ENCODE assay signal across 11 cellular contexts in the genomic region with DNA sequence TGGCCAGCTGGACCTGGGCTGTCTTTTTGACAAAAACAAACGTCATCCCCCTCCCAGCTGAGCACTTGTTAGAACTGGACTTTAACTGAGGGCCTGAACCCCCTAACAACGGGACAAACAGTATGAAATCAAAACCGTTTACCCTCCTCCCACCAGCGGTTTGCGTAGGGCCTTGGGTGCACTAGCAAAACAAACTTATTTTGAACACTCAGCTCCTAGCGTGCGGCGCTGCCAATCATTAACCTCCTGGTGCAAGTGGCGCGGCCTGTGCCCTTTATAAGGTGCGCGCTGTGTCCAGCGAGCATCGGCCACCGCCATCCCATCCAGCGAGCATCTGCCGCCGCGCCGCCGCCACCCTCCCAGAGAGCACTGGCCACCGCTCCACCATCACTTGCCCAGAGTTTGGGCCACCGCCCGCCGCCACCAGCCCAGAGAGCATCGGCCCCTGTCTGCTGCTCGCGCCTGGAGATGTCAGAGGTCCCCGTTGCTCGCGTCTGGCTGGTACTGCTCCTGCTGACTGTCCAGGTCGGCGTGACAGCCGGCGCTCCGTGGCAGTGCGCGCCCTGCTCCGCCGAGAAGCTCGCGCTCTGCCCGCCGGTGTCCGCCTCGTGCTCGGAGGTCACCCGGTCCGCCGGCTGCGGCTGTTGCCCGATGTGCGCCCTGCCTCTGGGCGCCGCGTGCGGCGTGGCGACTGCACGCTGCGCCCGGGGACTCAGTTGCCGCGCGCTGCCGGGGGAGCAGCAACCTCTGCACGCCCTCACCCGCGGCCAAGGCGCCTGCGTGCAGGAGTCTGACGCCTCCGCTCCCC. TPM values are rescaled to one million over a fixed set of nuclear protein-coding genes. Genes with fewer than 3 reads are reported as not detected.
A peak's percentile ranks its signal among the peaks of the same experiment; 100 is the strongest.
DNase-seq lines count a peak whose midpoint lies in the region; ATAC-seq and TF ChIP-seq lines count a peak whose summit lies in the region.
"Had no signal": no experiment of that assay in that cellular context is flagged by ENCODE, and none has a peak within 500 bp of the region (broad histone marks: within the 10 kb centered on the region; RNA-seq: fewer than 3 reads in every experiment).

TSS of gene IGFBP1 (plus strand) at position 304 of the 808 bp plus-strand sequence. CDS start at position 469, 165 bp downstream.

- H3K27ac ChIP-seq in ascending aorta (no peak within 1 kb of the TSS), gastrocnemius medialis (no peak within 1 kb of the TSS)
- H3K27ac ChIP-seq: 22Rv1 had no signal

- H3K4me3 ChIP-seq in ascending aorta (peak within 1 kb of the TSS; percentile 40 to 54), iPS-11a (ENCODE audit: low read depth, low read length) (peak within 1 kb of the TSS; percentile 42), gastrocnemius medialis (peak within 1 kb of the TSS in 2 of 4 donors; percentile 4 to 7)

- in situ Hi-C loops in gastrocnemius medialis (cut with MboI; ENCODE audit: low sequenced_read_pairs in 4 of 4): no loop called here

- peaks cover 48% of the 10 kb centered on the region for H3K27me3 Mint-ChIP-seq in stimulated activated memory B cell treated with anti-CD40 and anti-IgM and Interleukin-4, amounts not matched to agents 10 μg/mL and 1 μg/mL and 100 μg/mL, for 72 hours

- H3K36me3 ChIP-seq in ascending aorta (no peaks in the 10 kb centered on the region), gastrocnemius medialis (no peaks in the 10 kb centered on the region)

- H3K9me3 Mint-ChIP-seq in stimulated activated memory B cell treated with anti-CD40 and anti-IgM and Interleukin-4, amounts not matched to agents 10 μg/mL and 1 μg/mL and 100 μg/mL, for 72 hours: no peaks in the 10 kb centered on the region
- H3K9me3 Mint-ChIP-seq: T-helper 1 cell treated with Interleukin-12 subunit alpha and Interleukin-12 subunit beta and Interleukin-4 antibody, amounts not matched to agents 30 μg/mL and 1 μg/mL, for 36 hours had no signal

- intact Hi-C loops in ascending aorta (cut with DNase I): no loop called here
- intact Hi-C loops in gastrocnemius medialis (cut with DNase I; ENCODE audit: low total_unique reads): no loop called here

- no peaks in the 10 kb centered on the region for H3K36me3 Mint-ChIP-seq in stimulated activated memory B cell treated with anti-CD40 and anti-IgM and Interleukin-4, amounts not matched to agents 10 μg/mL and 1 μg/mL and 100 μg/mL, for 72 hours

- peak; percentile 50 for ATAC-seq in stimulated activated memory B cell treated with anti-CD40 and anti-IgM and Interleukin-4, amounts not matched to agents 10 μg/mL and 1 μg/mL and 100 μg/mL, for 72 hours
- no peak for ATAC-seq in GM18511 (IDR thresholded peaks at IDR 0.05; ENCODE audit: unreplicated experiment)
- no peak for ATAC-seq in gastrocnemius medialis

- no peak within 1 kb of the TSS for H3K4me3 Mint-ChIP-seq in stimulated activated memory B cell treated with anti-CD40 and anti-IgM and Interleukin-4, amounts not matched to agents 10 μg/mL and 1 μg/mL and 100 μg/mL, for 72 hours
- H3K4me3 Mint-ChIP-seq: T-helper 1 cell treated with Interleukin-12 subunit alpha and Interleukin-12 subunit beta and Interleukin-4 antibody, amounts not matched to agents 30 μg/mL and 1 μg/mL, for 36 hours had no signal

- H3K4me1 Mint-ChIP-seq in stimulated activated memory B cell treated with anti-CD40 and anti-IgM and Interleukin-4, amounts not matched to agents 10 μg/mL and 1 μg/mL and 100 μg/mL, for 72 hours: no peaks in the 10 kb centered on the region

- H3K9me3 ChIP-seq in ascending aorta (no peaks in the 10 kb centered on the region), gastrocnemius medialis (no peaks in the 10 kb centered on the region)

- H3K4me1 ChIP-seq in ascending aorta (peaks cover 0 to 8% of the 10 kb centered on the region in 2 donors), gastrocnemius medialis (no peaks in the 10 kb centered on the region)

- no peak within 1 kb of the TSS for H3K27ac Mint-ChIP-seq in stimulated activated memory B cell treated with anti-CD40 and anti-IgM and Interleukin-4, amounts not matched to agents 10 μg/mL and 1 μg/mL and 100 μg/mL, for 72 hours
- H3K27ac Mint-ChIP-seq: T-helper 1 cell treated with Interleukin-12 subunit alpha and Interleukin-12 subunit beta and Interleukin-4 antibody, amounts not matched to agents 30 μg/mL and 1 μg/mL, for 36 hours had no signal

- DNase-seq in DMS 273 (lab: John Stamatoyannopoulos, UW; ENCODE audit: unreplicated experiment) (peak; percentile 63), DMS 273 treated with DMSO at 0.1 percent for 48 hours (lab: John Stamatoyannopoulos, UW) (no peak), ascending aorta (ENCODE audit: low spot score in 2 of 2) (no peak), RKO (ENCODE audit: low spot score) (no peak), gastrocnemius medialis (no peak)

- TF ChIP-seq POLR2A in gastrocnemius medialis (IDR thresholded peaks at IDR 0.05): no peak

- TF ChIP-seq CTCF in ascending aorta (IDR thresholded peaks at IDR 0.05): no peak
- no peak for TF ChIP-seq CTCF in gastrocnemius medialis (IDR thresholded peaks at IDR 0.05 in 4 of 5, conservative IDR thresholded peaks at IDR 0.05 in 1 of 5)

- H3K27me3 ChIP-seq in ascending aorta (no peaks in the 10 kb centered on the region), gastrocnemius medialis (peaks cover 27 to 38% (median 33%) of the 10 kb centered on the region in 3 donors)

RNA-seq across cellular contexts. Expression of gene IGFBP1, which starts in this region (rescaled TPM):
- total RNA-seq in ascending aorta (not detected), gastrocnemius medialis (1 to 10 TPM in 1 of 4 donors, under 1 TPM in 1, not detected in 2; 0.49 to 3.6 TPM)
- total RNA-seq: subcutaneous adipose tissue had no signal
